8 cellular contexts compared by ENCODE assay signal in the genomic region with DNA sequence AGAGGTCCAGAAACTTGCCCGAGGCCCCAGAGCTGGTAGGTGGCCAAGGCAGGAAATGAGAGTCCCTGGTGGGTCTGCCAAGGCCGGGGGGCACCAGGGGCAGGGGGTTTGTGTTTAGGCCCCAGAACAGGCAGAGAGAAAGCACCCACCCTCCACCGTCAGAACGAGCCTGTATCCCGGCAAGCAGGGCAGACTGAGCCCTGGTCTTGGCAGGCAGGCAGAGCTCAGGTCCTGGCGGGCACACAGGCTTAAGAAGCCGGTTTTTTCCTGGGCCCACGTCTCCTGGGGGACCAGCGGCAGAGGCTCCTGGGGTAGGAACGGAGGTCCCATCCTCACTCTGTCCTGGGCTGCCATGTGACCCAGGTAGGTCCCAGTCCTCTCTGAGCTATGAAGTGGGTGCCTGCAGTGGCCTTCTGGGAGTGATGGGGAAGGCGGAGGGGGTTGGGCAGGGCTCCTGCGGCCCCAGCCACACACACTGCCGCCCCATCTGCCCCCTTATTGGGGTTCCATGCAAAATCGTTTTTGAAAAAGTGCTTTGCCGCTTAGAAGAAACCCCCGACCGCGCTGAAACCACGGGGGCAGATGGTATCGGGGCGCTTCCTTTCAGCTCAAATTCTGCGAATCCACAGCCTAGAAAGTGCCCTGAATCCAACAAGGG. TPM values are rescaled to one million over a fixed set of nuclear protein-coding genes. Genes with fewer than 3 reads are reported as not detected.
DNase-seq lines count a peak whose midpoint lies in the region; ATAC-seq and TF ChIP-seq lines count a peak whose summit lies in the region.

No MANE protein-coding gene starts in this region.

- no peak for ATAC-seq in HG02938 (IDR thresholded peaks at IDR 0.05; ENCODE audit: unreplicated experiment)

- in situ Hi-C loops in brain microvascular endothelial cell (cut with HindIII; ENCODE audit: low pct_ligation_motif_present, low sequenced_read_pairs), result no loop called here

- H3K9me3 Mint-ChIP-seq in T-helper 2 cell treated with Interferon-gamma antibody and Interleukin-4, amounts not matched to agents 5 μg/mL and 100 μg/mL, for 36 hours, result no peaks in the 10 kb centered on the region

- TF ChIP-seq CTCF in brain microvascular endothelial cell (IDR thresholded peaks at IDR 0.05; ENCODE audit: low read depth, low read length, missing control alignments), result no peak
- TF ChIP-seq CTCF in spleen (IDR thresholded peaks at IDR 0.05 in 8 of 11, conservative IDR thresholded peaks at IDR 0.05 in 3 of 11), result no peak

- H3K36me3 Mint-ChIP-seq in T-helper 2 cell treated with Interferon-gamma antibody and Interleukin-4, amounts not matched to agents 5 μg/mL and 100 μg/mL, for 36 hours (ENCODE audit: low read depth), result peaks cover 43% of the 10 kb centered on the region

- peak overlapping the region; percentile 96 for H3K27ac Mint-ChIP-seq in T-helper 2 cell treated with Interferon-gamma antibody and Interleukin-4, amounts not matched to agents 5 μg/mL and 100 μg/mL, for 36 hours

- H3K27me3 ChIP-seq in brain microvascular endothelial cell (replicated peaks) (no peaks in the 10 kb centered on the region), spleen (replicated peaks in 1 of 7) (no peaks in the 10 kb centered on the region)

- no peaks in the 10 kb centered on the region for H3K27me3 Mint-ChIP-seq in T-helper 2 cell treated with Interferon-gamma antibody and Interleukin-4, amounts not matched to agents 5 μg/mL and 100 μg/mL, for 36 hours (ENCODE audit: low read depth)

- H3K4me3 Mint-ChIP-seq in T-helper 2 cell treated with Interferon-gamma antibody and Interleukin-4, amounts not matched to agents 5 μg/mL and 100 μg/mL, for 36 hours, result peak overlapping the region; percentile 81

- H3K4me1 Mint-ChIP-seq in T-helper 2 cell treated with Interferon-gamma antibody and Interleukin-4, amounts not matched to agents 5 μg/mL and 100 μg/mL, for 36 hours (ENCODE audit: low read depth), result peaks cover 85% of the 10 kb centered on the region

- H3K4me1 ChIP-seq in spleen, result peaks cover 95 to 100% (median 100%) of the 10 kb centered on the region in 6 donors

- TF ChIP-seq POLR2A in spleen (IDR thresholded peaks at IDR 0.05), result no peak

- intact Hi-C loops in spleen (cut with DNase I; ENCODE audit: low total_unique reads), result no loop called here

- WGBS in spleen, 5 donors, result 10 to 19% (median 11%) methylated on average over 7 to 22 of the region's 22 CpGs

- H3K27ac ChIP-seq in brain microvascular endothelial cell (peak overlapping the region; percentile 21), spleen (peak overlapping the region; percentile 89 to 95 (median 92))

- H3K4me3 ChIP-seq in brain microvascular endothelial cell (ENCODE audit: low read depth, low read length) (no peak overlapping the region), spleen (peak overlapping the region; percentile 1 to 58 (median 17))

- DNase-seq in D341Med (ENCODE audit: low spot score) (peak; percentile 33), brain microvascular endothelial cell (no peak), spleen (no peak), NCI-H524 (lab: John Stamatoyannopoulos, UW) (no peak), NK-92 (lab: John Stamatoyannopoulos, UW; ENCODE audit: unreplicated experiment) (no peak), DMS53 treated with DMSO at 0.1 percent for 48 hours (lab: John Stamatoyannopoulos, UW; ENCODE audit: unreplicated experiment) (no peak)
- peak; percentile 82 for DNase-seq in T-helper 2 cell treated with Interferon-gamma antibody and Interleukin-4, amounts not matched to agents 5 μg/mL and 100 μg/mL, for 36 hours (ENCODE audit: low spot score)

- peaks cover 40% of the 10 kb centered on the region for H3K36me3 ChIP-seq in brain microvascular endothelial cell (replicated peaks)
- peaks cover 0 to 29% (median 0%) of the 10 kb centered on the region in 6 donors for H3K36me3 ChIP-seq in spleen

- no peaks in the 10 kb centered on the region for H3K9me3 ChIP-seq in spleen

RNA-seq across cellular contexts. Expression of gene SH2B3, which starts 24.2 kb away (rescaled TPM):
- 100 to 1,000 TPM in 1 of 7 donors, 10 to 100 TPM in 6; 72.6 to 105 (median 88.3) TPM for total RNA-seq in spleen
- polyA plus RNA-seq in spleen, result 10 to 100 TPM; 11.5 to 25.5 (median 12.0) TPM

Comparison
In these comparisons a context has a peak if more than half of its experiments do, and no peak if none do; other contexts are left out.
1. DNase-seq: peak in D341Med (single experiment) and T-helper 2 cell treated with Interferon-gamma antibody and Interleukin-4, amounts not matched to agents 5 μg/mL and 100 μg/mL, for 36 hours (single experiment); none in brain microvascular endothelial cell (single experiment), spleen (single experiment), NCI-H524 (0 of 2), NK-92 (single experiment) and DMS53 treated with DMSO at 0.1 percent for 48 hours (single experiment).